1 cellular context compared by ENCODE assay signal in genomic region chr17:58232707-58233156, GRCh38.
TF ChIP-seq lines count a peak whose summit lies in the region.

No MANE protein-coding gene starts in this region.

TF ChIP-seq in K562, 482 proteins besides CTCF, POLR2A, EP300 and RAD21 (continued from another document and continues in another):
- TF ChIP-seq ARID3A (IDR thresholded peaks at IDR 0.05; ENCODE audit: borderline replicate concordance, low read depth, low read length) (no peak), NBN (IDR thresholded peaks at IDR 0.05; ENCODE audit: low read depth) (no peak), ZZZ3 (IDR thresholded peaks at IDR 0.05) (no peak), MNT (conservative IDR thresholded peaks at IDR 0.05) (no peak), TAF9B (IDR thresholded peaks at IDR 0.05; ENCODE audit: partially characterized antibody) (no peak), SMARCC2 (IDR thresholded peaks at IDR 0.05; ENCODE audit: low read depth) (no peak), GTF2E2 (tag; IDR thresholded peaks at IDR 0.05) (no peak), MGA (IDR thresholded peaks at IDR 0.05) (peak; percentile 88), ZNF280B (CRISPR knock-in tag; IDR thresholded peaks at IDR 0.05) (no peak), CCNT2 (IDR thresholded peaks at IDR 0.05; ENCODE audit: borderline replicate concordance, extremely low read depth, insufficient read length, low read depth, low read length) (no peak), DPF2 (IDR thresholded peaks at IDR 0.05) (peak; percentile 26; the same call in 1 of the 2 replicates), ERF (CRISPR knock-in tag; IDR thresholded peaks at IDR 0.05) (0 out of 2 replicates have a peak, but pooled peaks have one; percentile 14), ZNF263 (CRISPR knock-in tag; IDR thresholded peaks at IDR 0.05; ENCODE audit: borderline replicate concordance) (no peak), EGR1 (conservative IDR thresholded peaks at IDR 0.05) (peak; percentile 65), E2F4 (CRISPR knock-in tag; IDR thresholded peaks at IDR 0.05; ENCODE audit: low read depth) (no peak), BMI1 (IDR thresholded peaks at IDR 0.05; ENCODE audit: low read length) (no peak), CREB1 (IDR thresholded peaks at IDR 0.05) (peak; percentile 87), CREB1 (CRISPR knock-in tag; IDR thresholded peaks at IDR 0.05) (peak; percentile 72), RBM14 (IDR thresholded peaks at IDR 0.05; ENCODE audit: borderline replicate concordance, insufficient read depth, low read depth, low read length) (no peak), RBM22 (IDR thresholded peaks at IDR 0.05; ENCODE audit: low read depth, low read length, poor library complexity, severe bottlenecking) (no peak), E2F5 (CRISPR knock-in tag; IDR thresholded peaks at IDR 0.05) (no peak), DMBX1 (CRISPR knock-in tag; IDR thresholded peaks at IDR 0.05; ENCODE audit: borderline replicate concordance) (no peak), SIN3A (IDR thresholded peaks at IDR 0.05; ENCODE audit: borderline replicate concordance in 2 of 2, control insufficient read depth in 1 of 2, low read depth in 2 of 2, low read length in 2 of 2) (no peak), ZNF561 (CRISPR knock-in tag; conservative IDR thresholded peaks at IDR 0.05) (no peak), SIX5 (IDR thresholded peaks at IDR 0.05; ENCODE audit: borderline replicate concordance in 1 of 2, insufficient read depth in 1 of 2, low read depth in 1 of 2, low read length in 2 of 2) (no peak), ASH1L (IDR thresholded peaks at IDR 0.05; ENCODE audit: borderline replicate concordance, low read depth, partially characterized antibody) (no peak), ZNF212 (CRISPR knock-in tag; IDR thresholded peaks at IDR 0.05) (no peak), L3MBTL2 (IDR thresholded peaks at IDR 0.05) (peak; percentile 88), CTBP1 (IDR thresholded peaks at IDR 0.05; ENCODE audit: borderline replicate concordance) (peak; percentile 88), ZNF512 (tag; IDR thresholded peaks at IDR 0.05) (no peak), ZNF740 (CRISPR knock-in tag; IDR thresholded peaks at IDR 0.05) (no peak), ZNF740 (tag; IDR thresholded peaks at IDR 0.05) (no peak), MXI1 (IDR thresholded peaks at IDR 0.05; ENCODE audit: low read depth, low read length) (no peak), ZEB2 (IDR thresholded peaks at IDR 0.05) (peak; percentile 28; the same call in 1 of the 2 replicates), ZNF449 (CRISPR knock-in tag; IDR thresholded peaks at IDR 0.05) (no peak), KLF13 (tag; IDR thresholded peaks at IDR 0.05; ENCODE audit: borderline replicate concordance, low read depth) (no peak), ZNF830 (CRISPR knock-in tag; IDR thresholded peaks at IDR 0.05) (no peak), NFRKB (IDR thresholded peaks at IDR 0.05; ENCODE audit: low read depth) (no peak)
